ENCODE assay signal across 8 cellular contexts in the genomic region with DNA sequence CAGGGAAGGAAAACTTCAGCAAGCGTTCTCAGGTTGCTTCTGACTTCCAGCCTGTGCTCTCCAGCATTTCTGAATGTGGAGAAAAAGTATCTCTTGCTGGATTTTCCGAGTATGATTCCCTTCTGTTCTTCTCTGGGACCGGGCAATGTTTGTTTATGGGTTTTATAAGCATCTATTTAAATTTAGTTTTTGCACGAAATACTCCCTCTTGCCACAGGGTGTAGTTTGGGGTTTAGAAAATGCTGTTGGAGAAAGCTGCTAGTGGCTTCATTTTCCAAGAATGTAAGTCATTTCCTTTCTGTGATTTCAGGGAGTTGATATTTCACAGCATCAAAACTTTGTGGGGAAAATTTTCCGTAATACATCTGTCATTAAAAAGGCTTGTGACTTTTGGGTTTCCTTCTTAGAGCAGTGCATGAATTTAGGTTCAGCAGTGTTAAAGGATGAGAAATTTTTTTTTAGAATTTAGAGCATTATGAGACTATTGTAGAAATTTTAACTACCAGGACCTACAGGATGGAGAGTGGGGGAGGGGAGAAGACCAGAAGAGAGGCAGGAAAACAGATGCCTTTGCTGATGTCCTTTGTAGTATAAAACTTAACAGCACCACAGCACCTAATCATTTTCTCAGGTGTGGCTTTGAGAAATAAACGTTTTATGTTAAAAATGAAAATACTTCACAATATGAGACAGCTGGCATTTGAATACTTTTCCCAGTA. TPM values are rescaled to one million over a fixed set of nuclear protein-coding genes. Genes with fewer than 3 reads are reported as not detected.
DNase-seq lines count a peak whose midpoint lies in the region; ATAC-seq, FAIRE-seq and TF ChIP-seq lines count a peak whose summit lies in the region.

No MANE protein-coding gene starts in this region.

- peaks cover 18% of the 10 kb centered on the region for H3K27me3 ChIP-seq in OCI-LY3 (ENCODE audit: low read depth, low read length)
- H3K27me3 ChIP-seq in colonic mucosa = peaks cover 8% of the 10 kb centered on the region
- H3K27me3 ChIP-seq in aorta (ENCODE audit: control insufficient read depth in 1 of 2, insufficient read depth in 2 of 2, low read length in 1 of 2) = no peaks in the 10 kb centered on the region

- H3K9me3 Mint-ChIP-seq in activated T-cell treated with anti-CD3 and anti-CD28 coated beads, Interleukin-2, amount 50 U/mL, for 72 hours = no peaks in the 10 kb centered on the region

- no peaks in the 10 kb centered on the region for H3K36me3 Mint-ChIP-seq in activated T-cell treated with anti-CD3 and anti-CD28 coated beads, Interleukin-2, amount 50 U/mL, for 72 hours (ENCODE audit: insufficient read depth in 2 of 2)

- no peaks in the 10 kb centered on the region for H3K79me2 ChIP-seq in OCI-LY3 (ENCODE audit: low read length)

- peaks cover 36% of the 10 kb centered on the region for H3K4me1 Mint-ChIP-seq in activated T-cell treated with anti-CD3 and anti-CD28 coated beads, Interleukin-2, amount 50 U/mL, for 72 hours (ENCODE audit: low read depth)

- H3K27me3 Mint-ChIP-seq in activated T-cell treated with anti-CD3 and anti-CD28 coated beads, Interleukin-2, amount 50 U/mL, for 72 hours (ENCODE audit: low read depth) = no peaks in the 10 kb centered on the region

- TF ChIP-seq CTCF in OCI-LY3 (IDR thresholded peaks at IDR 0.05; ENCODE audit: low read depth, low read length) (peak; percentile 57), colonic mucosa (IDR thresholded peaks at IDR 0.05) (no peak)

- H4K20me1 ChIP-seq in OCI-LY3 (ENCODE audit: insufficient read depth, low read length) = no peaks in the 10 kb centered on the region

- H3K9ac ChIP-seq in OCI-LY3 (ENCODE audit: low read length) (peak overlapping the region; percentile 73), colonic mucosa (ENCODE audit: low read depth in 2 of 2, low read length in 2 of 2) (peak overlapping the region in 1 of 2 donors; percentile 71)

- no peak overlapping the region for H2AFZ ChIP-seq in OCI-LY3 (ENCODE audit: low read depth, low read length)

- TF ChIP-seq POLR2A in GM12892 (IDR thresholded peaks at IDR 0.05; ENCODE audit: low read depth, low read length) = no peak

- H3K4me2 ChIP-seq in OCI-LY3 (ENCODE audit: low read length) = peak overlapping the region; percentile 93

- peak overlapping the region; percentile 65 for H3K27ac Mint-ChIP-seq in activated T-cell treated with anti-CD3 and anti-CD28 coated beads, Interleukin-2, amount 50 U/mL, for 72 hours

- WGBS in mesodermal cell (ENCODE audit: insufficient coverage in 2 of 2), 2 experiments = 0% methylated on average over 1 to 2 of the region's 6 CpGs
- 1 to 2% methylated on average over 6 of the region's 6 CpGs for WGBS in aorta, 2 donors

- H3K4me3 ChIP-seq in OCI-LY3 (ENCODE audit: low read length) (peak overlapping the region; percentile 94), colonic mucosa (peak overlapping the region; percentile 84), mesodermal cell (ENCODE audit: extremely low read depth, insufficient read depth, low read length, poor library complexity, severe bottlenecking) (peak overlapping the region; percentile 92), aorta (ENCODE audit: low read length in 2 of 2) (peak overlapping the region; percentile 52 to 67)

- H3K27ac ChIP-seq in OCI-LY3 (ENCODE audit: low read length) (no peak overlapping the region), colonic mucosa (peak overlapping the region; percentile 79), mesodermal cell (ENCODE audit: low read depth, low read length, severe bottlenecking) (peak overlapping the region; percentile 90), aorta (ENCODE audit: low read depth in 1 of 2, low read length in 2 of 2) (peak overlapping the region; percentile 79 to 80)

- H3K9me3 ChIP-seq in OCI-LY3 (ENCODE audit: insufficient read depth, low read length) = no peaks in the 10 kb centered on the region
- no peaks in the 10 kb centered on the region for H3K9me3 ChIP-seq in colonic mucosa
- H3K9me3 ChIP-seq in mesodermal cell (ENCODE audit: control insufficient read depth, low read length) = no peaks in the 10 kb centered on the region
- H3K9me3 ChIP-seq in aorta (ENCODE audit: control insufficient read depth, low read length) = no peaks in the 10 kb centered on the region

- H3K4me1 ChIP-seq in OCI-LY3 (ENCODE audit: low read length) (peaks cover 22% of the 10 kb centered on the region), colonic mucosa (peaks cover 4% of the 10 kb centered on the region), mesodermal cell (ENCODE audit: control insufficient read depth, insufficient read depth, low read length, poor library complexity, severe bottlenecking) (peaks cover 23% of the 10 kb centered on the region), aorta (ENCODE audit: control insufficient read depth in 1 of 2, insufficient read depth in 2 of 2, low read length in 2 of 2) (peaks cover 2 to 7% of the 10 kb centered on the region in 2 donors)

- FAIRE-seq in GM12892 (lab: Jason Lieb, UNC) = no peak

- DNase-seq in activated T-cell treated with anti-CD3 and anti-CD28 coated beads, Interleukin-2, amount 50 U/mL, for 72 hours = no peak
- no peak for DNase-seq in activated T-cell treated with anti-CD3 and anti-CD28 coated beads, Interleukin-2, amount 50 U/mL, for 48 hours
- no peak for DNase-seq in colonic mucosa
- DNase-seq in aorta = no peak
- no peak for DNase-seq in posterior cingulate gyrus
- no peak for DNase-seq in GM12892 (ENCODE audit: insufficient read length)

- intact Hi-C loops in colonic mucosa (cut with DNase I) (no loop called here), aorta (cut with DNase I) (loop anchor here (5.0 kb wide), 4 partner anchors 54 to 371 kb away; no protein-coding TSS in a partner anchor), posterior cingulate gyrus (cut with DNase I) (loop anchor here (1.0 kb wide), 1 partner anchor 370 kb away; no protein-coding TSS in a partner anchor)

- no peaks in the 10 kb centered on the region for H3K36me3 ChIP-seq in OCI-LY3 (replicated peaks; ENCODE audit: low read depth, low read length)
- H3K36me3 ChIP-seq in colonic mucosa = no peaks in the 10 kb centered on the region
- H3K36me3 ChIP-seq in mesodermal cell (ENCODE audit: control insufficient read depth, insufficient read depth, low read length) = peaks cover 28% of the 10 kb centered on the region
- H3K36me3 ChIP-seq in aorta (ENCODE audit: control insufficient read depth in 1 of 2, insufficient read depth in 2 of 2, low read length in 1 of 2) = no peaks in the 10 kb centered on the region

- ATAC-seq in activated T-cell treated with anti-CD3 and anti-CD28 coated beads, Interleukin-2, amount 50 U/mL, for 72 hours (replicated peaks in 1 of 2) = no peak
- ATAC-seq in aorta (ENCODE audit: low FRiP score) = peak; percentile 47

- peak overlapping the region; percentile 89 to 94 for H3K4me3 Mint-ChIP-seq in activated T-cell treated with anti-CD3 and anti-CD28 coated beads, Interleukin-2, amount 50 U/mL, for 72 hours

RNA-seq across cellular contexts. Expression of a gene that starts 1.5 kb away (rescaled TPM):
- total RNA-seq in activated T-cell treated with anti-CD3 and anti-CD28 coated beads, Interleukin-2, amount 50 U/mL, for 72 hours = 1 to 10 TPM; 6.5 to 7.7 TPM
- total RNA-seq in colonic mucosa (1 to 10 TPM; 2.7 to 9.5 TPM), aorta (10 to 100 TPM; 44.8 to 56.7 TPM)
- polyA plus RNA-seq in mesodermal cell (2013, experiment 1 of 2) = 50.6 TPM
- 47.9 TPM for polyA plus RNA-seq in mesodermal cell (2013, experiment 2 of 2)
- polyA plus RNA-seq in aorta = 10 to 100 TPM; 10.3 to 11.0 TPM
- polyA plus RNA-seq in GM12892 (2012; ENCODE audit: missing spikeins) = 1.3 TPM

Comparison
In these comparisons a context has a peak if more than half of its experiments do, and no peak if none do; other contexts are left out.
1. RNA of a gene that starts 1.5 kb away (total RNA-seq): 44.8 to 56.7 TPM in aorta; 2.7 to 9.5 TPM in colonic mucosa and 6.5 to 7.7 TPM in activated T-cell treated with anti-CD3 and anti-CD28 coated beads, Interleukin-2, amount 50 U/mL, for 72 hours; every median in the first group is over 4 times any median in the second.
2. Peak in every context shown above with its lines, with median percentiles within 50 percentile points of each other: H3K4me3 ChIP-seq.